In the genomic region with DNA sequence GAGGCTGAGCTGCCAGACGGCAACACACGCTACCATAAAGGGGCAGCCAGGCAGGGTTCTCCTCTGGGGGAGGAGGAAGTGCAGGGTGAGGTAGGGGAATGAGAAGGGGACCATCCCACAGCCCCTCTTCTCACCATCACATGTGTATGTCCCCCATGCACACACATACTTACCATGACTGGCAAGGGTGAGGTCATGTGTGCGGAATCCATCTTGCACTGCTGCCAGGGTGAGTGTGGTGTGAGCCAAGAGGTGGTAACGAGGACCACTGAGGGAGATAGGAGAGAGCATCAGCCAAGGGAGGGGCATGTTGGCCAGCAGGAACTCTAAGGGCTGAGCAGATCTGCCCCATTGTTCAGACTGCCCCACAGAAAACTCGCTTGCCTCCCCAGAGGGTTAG, we compare ENCODE assay signal across 1 cellular context.
TF ChIP-seq lines count a peak whose summit lies in the region.

No MANE protein-coding gene starts in this region.

TF ChIP-seq in HEK293, 187 proteins besides CTCF, POLR2A, EP300 and RAD21 (continued from another document):
- no peak for TF ChIP-seq GLI4 (tag by site-specific recombination; IDR thresholded peaks at IDR 0.05)
